28 cellular contexts compared by ENCODE assay signal in the genomic region with DNA sequence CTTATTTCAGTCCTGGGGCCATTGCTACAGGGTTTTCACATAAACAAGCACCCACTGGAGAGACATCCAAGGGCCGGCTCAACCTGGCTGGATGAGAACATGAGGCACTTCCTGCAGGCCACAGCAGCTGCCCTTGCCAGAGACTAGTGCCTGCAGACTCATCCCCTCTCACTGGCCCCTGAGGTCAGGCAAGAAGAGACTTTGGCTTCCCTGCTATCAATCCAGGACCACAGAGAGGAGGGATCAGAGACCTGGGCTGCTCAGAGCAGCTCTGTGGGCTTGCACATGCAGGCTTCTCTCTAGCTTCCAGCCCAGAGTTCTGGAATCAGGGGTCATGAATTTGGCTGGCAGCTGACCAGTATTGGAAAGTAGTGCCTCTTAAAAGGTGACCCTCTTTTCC.
DNase-seq lines count a peak whose midpoint lies in the region; ATAC-seq, FAIRE-seq and TF ChIP-seq lines count a peak whose summit lies in the region.
"Had no signal": no experiment of that assay in that cellular context is flagged by ENCODE, and none has a peak within 500 bp of the region (broad histone marks: within the 10 kb centered on the region; RNA-seq: fewer than 3 reads in every experiment).

No MANE protein-coding gene starts in this region.

- H3K36me3 ChIP-seq in bronchial epithelial cell (ENCODE audit: control insufficient read depth, insufficient read depth, low read length), result peaks cover 31% of the 10 kb centered on the region
- peaks cover 18 to 73% (median 26%) of the 10 kb centered on the region in 4 donors for H3K36me3 ChIP-seq in sigmoid colon
- H3K36me3 ChIP-seq in endodermal cell (ENCODE audit: control insufficient read depth, insufficient read depth, low read length), result peaks cover 64% of the 10 kb centered on the region

- 0 out of 2 replicates have a peak overlapping the region, but pooled peaks have one; percentile 12 for H3K27ac ChIP-seq in RWPE1
- H3K27ac ChIP-seq in sigmoid colon, result no peak overlapping the region
- no peak overlapping the region for H3K27ac ChIP-seq in endodermal cell (ENCODE audit: low read depth, low read length)
- H3K27ac ChIP-seq: BLaER1 treated with 17β-estradiol and CSF1 and Interleukin-3, amounts not matched to agents 10 nM and 100 nM; body of pancreas; left lung; psoas muscle; skin epidermis; tibial nerve had no signal

- peaks cover 14% of the 10 kb centered on the region for H3K4me1 Mint-ChIP-seq in endodermal cell
- H3K4me1 Mint-ChIP-seq: mesothelial cell of epicardium had no signal

- no peak overlapping the region for H3K4me3 ChIP-seq in bronchial epithelial cell (ENCODE audit: low read depth, low read length)
- no peak overlapping the region for H3K4me3 ChIP-seq in sigmoid colon
- H3K4me3 ChIP-seq in endodermal cell (ENCODE audit: low read length), result no peak overlapping the region
- H3K4me3 ChIP-seq: BLaER1 treated with 17β-estradiol and CSF1 and Interleukin-3, amounts not matched to agents 10 nM and 100 nM; body of pancreas; left lung; psoas muscle; skin epidermis; tibial nerve had no signal

- H3K36me3 Mint-ChIP-seq in endodermal cell (ENCODE audit: low read depth), result peaks cover 64% of the 10 kb centered on the region

- peaks cover 0 to 12% (median 0%) of the 10 kb centered on the region in 4 donors for H3K4me1 ChIP-seq in sigmoid colon
- peaks cover 6% of the 10 kb centered on the region for H3K4me1 ChIP-seq in endodermal cell (ENCODE audit: control insufficient read depth, insufficient read depth, low read length)
- H3K4me1 ChIP-seq: left lung, psoas muscle, tibial nerve had no signal

- no peak overlapping the region for H3K9ac ChIP-seq in endodermal cell (ENCODE audit: extremely low read depth, low read length, poor library complexity, severe bottlenecking)
- H3K9ac ChIP-seq: BLaER1 treated with 17β-estradiol and CSF1 and Interleukin-3, amounts not matched to agents 10 nM and 100 nM had no signal

- H3K27me3 ChIP-seq in bronchial epithelial cell (ENCODE audit: control insufficient read depth, insufficient read depth, low read length) (no peaks in the 10 kb centered on the region), sigmoid colon (no peaks in the 10 kb centered on the region), endodermal cell (ENCODE audit: control insufficient read depth, insufficient read depth, low read length, poor library complexity, severe bottlenecking) (no peaks in the 10 kb centered on the region)
- H3K27me3 ChIP-seq: BLaER1 treated with 17β-estradiol and CSF1 and Interleukin-3, amounts not matched to agents 10 nM and 100 nM; body of pancreas; left lung; tibial nerve had no signal

- CTCF ChIA-PET in RWPE1 (lab: Yijun Ruan, JAX), result no interaction called here

- intact Hi-C loops in left ventricle myocardium superior (cut with micrococcal nuclease), result no loop called here
- intact Hi-C loops in sigmoid colon (cut with DNase I), result no loop called here

- 89 to 94% methylated on average over 1 of the region's 1 CpG for WGBS in sigmoid colon, 2 donors
- 100% methylated on average over 1 of the region's 1 CpG for WGBS in endodermal cell (ENCODE audit: insufficient coverage in 1 of 2, insufficient read length in 1 of 2), 2 experiments

- no peak for TF ChIP-seq EP300 in sigmoid colon (IDR thresholded peaks at IDR 0.05)

- POLR2A ChIA-PET in RWPE1 (lab: Yijun Ruan, JAX; ENCODE audit: low non-redundant PET), result no interaction called here

- no peak for TF ChIP-seq POLR2A in sigmoid colon (IDR thresholded peaks at IDR 0.05)

- no peak overlapping the region for H3K4me3 Mint-ChIP-seq in endodermal cell
- H3K4me3 Mint-ChIP-seq: activated T-cell treated with anti-CD3 and anti-CD28 coated beads, Interleukin-2, amount 50 U/mL, for 24 hours; mesothelial cell of epicardium; naive thymus-derived CD4-positive, alpha-beta T cell had no signal

- no peak for DNase-seq in RWPE1 (ENCODE audit: low spot score)
- DNase-seq in bronchial epithelial cell (ENCODE audit: low read depth), result no peak
- DNase-seq in left ventricle myocardium superior, result no peak
- DNase-seq in sigmoid colon, result peak; percentile 30
- DNase-seq in D341Med (ENCODE audit: low spot score), result no peak
- DNase-seq in T1000 (lab: John Stamatoyannopoulos, UW), result no peak
- DNase-seq in endodermal cell, result no peak
- DNase-seq: activated naive CD4-positive, alpha-beta T cell treated with Interleukin-2 at 50 U/mL for 16 hours; activated T-cell treated with anti-CD3 and anti-CD28 coated beads, Interleukin-2, amount 50 U/mL, for 24 hours; body of pancreas; DMS79 treated with DMSO at 0.1 percent for 48 hours; effector memory CD4-positive, alpha-beta T cell; H7; left lung; naive thymus-derived CD4-positive, alpha-beta T cell; NCI-H1694; NCI-H526 treated with DMSO at 0.1 percent for 48 hours; nucleus accumbens; psoas muscle; SIG-M5; stimulated activated CD4-positive, alpha-beta T cell treated with anti-CD3 and anti-CD28 coated beads, Interleukin-2, amount 100 ng/mL, for 24 hours; SW 1271; T-helper 9 cell had no signal

- no peak overlapping the region for H3K27ac Mint-ChIP-seq in endodermal cell
- H3K27ac Mint-ChIP-seq: activated T-cell treated with anti-CD3 and anti-CD28 coated beads, Interleukin-2, amount 50 U/mL, for 24 hours; mesothelial cell of epicardium had no signal

- H3K9me3 Mint-ChIP-seq in endodermal cell, result no peaks in the 10 kb centered on the region
- H3K9me3 Mint-ChIP-seq: activated T-cell treated with anti-CD3 and anti-CD28 coated beads, Interleukin-2, amount 50 U/mL, for 24 hours; mesothelial cell of epicardium; naive thymus-derived CD4-positive, alpha-beta T cell had no signal

- H3K27me3 Mint-ChIP-seq in endodermal cell (ENCODE audit: insufficient read depth), result no peaks in the 10 kb centered on the region
- H3K27me3 Mint-ChIP-seq: activated T-cell treated with anti-CD3 and anti-CD28 coated beads, Interleukin-2, amount 50 U/mL, for 24 hours; naive thymus-derived CD4-positive, alpha-beta T cell had no signal

- no peak for TF ChIP-seq CTCF in RWPE1 (conservative IDR thresholded peaks at IDR 0.05; ENCODE audit: low read depth)
- no peak for TF ChIP-seq CTCF in bronchial epithelial cell (IDR thresholded peaks at IDR 0.05; ENCODE audit: insufficient read depth, low read length, severe bottlenecking)
- TF ChIP-seq CTCF in sigmoid colon (IDR thresholded peaks at IDR 0.05), result no peak
- no peak for TF ChIP-seq CTCF in endodermal cell (conservative IDR thresholded peaks at IDR 0.05)

- H3K9me3 ChIP-seq in sigmoid colon (no peaks in the 10 kb centered on the region), endodermal cell (ENCODE audit: control insufficient read depth, low read length) (no peaks in the 10 kb centered on the region)
- H3K9me3 ChIP-seq: BLaER1 treated with 17β-estradiol and CSF1 and Interleukin-3, amounts not matched to agents 10 nM and 100 nM; body of pancreas; left lung; psoas muscle; tibial nerve had no signal

- FAIRE-seq in bronchial epithelial cell (lab: Jason Lieb, UNC), result peak; percentile 72
- FAIRE-seq: HepG2 had no signal

- ATAC-seq in left ventricle myocardium superior, result peak; percentile 2
- ATAC-seq: body of pancreas; HepG2; left lung; naive thymus-derived CD4-positive, alpha-beta T cell; psoas muscle had no signal
